ENCODE assay signal across 22 cellular contexts in genomic region chr1:5989286-5989605, GRCh38.
"Had no signal": no experiment of that assay in that cellular context is flagged by ENCODE, and none has a peak within 500 bp of the region (broad histone marks: within the 10 kb centered on the region; RNA-seq: fewer than 3 reads in every experiment).

No MANE protein-coding gene starts in this region.

- H3K27ac Mint-ChIP-seq: memory B cell; natural killer cell treated with Interleukin-12 subunit alpha and Interleukin-12 subunit beta and Interleukin-15 and Interleukin-18, amount 100 ng/mL, for 72 hours; stimulated activated effector memory CD8-positive, alpha-beta T cell treated with anti-CD3 and anti-CD28 coated beads, Interleukin-12 subunit alpha, Interleukin-12 subunit beta, amount 100 ng/mL, for 72 hours; stimulated activated naive CD8-positive, alpha-beta T cell treated with anti-CD3 and anti-CD28 coated beads, Interleukin-15, Interleukin-2, amounts not matched to agents 100 ng/mL and 50 ng/mL, for 24 hours; type B pancreatic cell had no signal

- H3K27me3 ChIP-seq: heart left ventricle, pancreas, tibial nerve, uterus had no signal

- H2AFZ ChIP-seq: hepatocyte had no signal

- H3K9me3 Mint-ChIP-seq: memory B cell; natural killer cell treated with Interleukin-12 subunit alpha and Interleukin-12 subunit beta and Interleukin-15 and Interleukin-18, amount 100 ng/mL, for 72 hours; stimulated activated effector memory CD8-positive, alpha-beta T cell treated with anti-CD3 and anti-CD28 coated beads, Interleukin-12 subunit alpha, Interleukin-12 subunit beta, amount 100 ng/mL, for 72 hours; stimulated activated naive CD8-positive, alpha-beta T cell treated with anti-CD3 and anti-CD28 coated beads, Interleukin-15, Interleukin-2, amounts not matched to agents 100 ng/mL and 50 ng/mL, for 24 hours; type B pancreatic cell had no signal

- H3K27ac ChIP-seq: heart left ventricle, hepatocyte, left ventricle myocardium inferior, pancreas, prostate gland, skin epidermis, tibial nerve, uterus had no signal

- ATAC-seq: heart left ventricle; mucosa of descending colon; naive thymus-derived CD4-positive, alpha-beta T cell; natural killer cell treated with Interleukin-12 subunit alpha and Interleukin-12 subunit beta and Interleukin-15 and Interleukin-18, amount 100 ng/mL, for 72 hours; pancreas; right cardiac atrium; sciatic nerve; stimulated activated effector memory CD8-positive, alpha-beta T cell treated with anti-CD3 and anti-CD28 coated beads, Interleukin-12 subunit alpha, Interleukin-12 subunit beta, amount 100 ng/mL, for 72 hours had no signal

- H3K36me3 Mint-ChIP-seq: memory B cell had no signal

- H3K4me3 Mint-ChIP-seq: memory B cell; natural killer cell treated with Interleukin-12 subunit alpha and Interleukin-12 subunit beta and Interleukin-15 and Interleukin-18, amount 100 ng/mL, for 72 hours; stimulated activated naive CD8-positive, alpha-beta T cell treated with anti-CD3 and anti-CD28 coated beads, Interleukin-15, Interleukin-2, amounts not matched to agents 100 ng/mL and 50 ng/mL, for 24 hours; type B pancreatic cell had no signal

- H3K36me3 ChIP-seq: prostate gland, uterus had no signal

- H3K4me2 ChIP-seq: hepatocyte had no signal

- H3K4me3 ChIP-seq: heart left ventricle, hepatocyte, left ventricle myocardium inferior, mucosa of descending colon, pancreas, prostate gland, skin epidermis, tibial nerve, uterus had no signal

- H3K9me3 ChIP-seq: heart left ventricle, left ventricle myocardium inferior, mucosa of descending colon, pancreas, prostate gland, tibial nerve, uterus had no signal

- DNase-seq: islet precursor cell; left ventricle myocardium inferior; midbrain; naive thymus-derived CD4-positive, alpha-beta T cell; retina; stimulated activated CD4-positive, alpha-beta T cell treated with anti-CD3 and anti-CD28 coated beads, Interleukin-4, amount 100 ng/mL, for 24 hours; stimulated activated naive CD4-positive, alpha-beta T cell; uterus had no signal

- H3K27me3 Mint-ChIP-seq: memory B cell; natural killer cell treated with Interleukin-12 subunit alpha and Interleukin-12 subunit beta and Interleukin-15 and Interleukin-18, amount 100 ng/mL, for 72 hours; stimulated activated naive CD8-positive, alpha-beta T cell treated with anti-CD3 and anti-CD28 coated beads, Interleukin-15, Interleukin-2, amounts not matched to agents 100 ng/mL and 50 ng/mL, for 24 hours had no signal
